In genomic region chr7:87876040-87876758, GRCh38 we compare ENCODE assay signal across 8 cellular contexts. TPM values are rescaled to one million over a fixed set of nuclear protein-coding genes. Genes with fewer than 3 reads are reported as not detected.
DNase-seq lines count a peak whose midpoint lies in the region; ATAC-seq, FAIRE-seq and TF ChIP-seq lines count a peak whose summit lies in the region.

TSS of gene DBF4 (plus strand) at chr7:87876493. CDS start at chr7:87876733, 240 bp downstream.
TSS of gene SLC25A40 (minus strand) at chr7:87876360. CDS start at chr7:87858727, 17,633 bp downstream.

- peak in 2 of 4 donors; percentile 76 to 83 for TF ChIP-seq POLR2A in esophagus squamous epithelium (IDR thresholded peaks at IDR 0.05)

- H3K36me3 ChIP-seq in DOHH2 (ENCODE audit: control insufficient read depth, low read length) (peaks cover 69% of the 10 kb centered on the region), GM23248 (ENCODE audit: low read depth) (0 out of 2 replicates have a peak, but pooled peaks cover 3% of the 10 kb centered on the region), Karpas-422 (ENCODE audit: insufficient read depth, low read length) (peaks cover 50% of the 10 kb centered on the region), esophagus squamous epithelium (peaks cover 0 to 3% (median 0%) of the 10 kb centered on the region in 3 donors)

- H3K4me3 ChIP-seq in DOHH2 (ENCODE audit: low read length) (peak within 1 kb of the TSS; percentile 89), GM23248 (peak within 1 kb of the TSS; percentile 96), Karpas-422 (ENCODE audit: low read length) (peak within 1 kb of the TSS; percentile 88), esophagus squamous epithelium (peak within 1 kb of the TSS; percentile 82 to 97 (median 88))

- WGBS in GM23248 (ENCODE audit: low coverage in 1 of 2, low lambda C conversion rate in 2 of 2, missing lambda C conversion rate in 2 of 2), 2 experiments, result 0% methylated on average over 55 of the region's 80 CpGs
- WGBS in esophagus squamous epithelium, 2 donors, result 0% methylated on average over 7 to 47 of the region's 80 CpGs

- H3K27me3 ChIP-seq in DOHH2 (ENCODE audit: control insufficient read depth, low read length) (no peaks in the 10 kb centered on the region), GM23248 (replicated peaks; ENCODE audit: insufficient read depth) (no peaks in the 10 kb centered on the region), Karpas-422 (ENCODE audit: low read length) (no peaks in the 10 kb centered on the region), esophagus squamous epithelium (no peaks in the 10 kb centered on the region)

- DNase-seq in GM23248 (peak; percentile 97), Karpas-422 (peak; percentile 99), RCC 7860 (ENCODE audit: low spot score) (peak; percentile 97), esophagus squamous epithelium (lab: John Stamatoyannopoulos, UW) (peak; percentile 74), myocyte (ENCODE audit: low read depth) (peak; percentile 97)
- DNase-seq in activated T-cell treated with anti-CD3 and anti-CD28 coated beads, Interleukin-2, amount 50 U/mL, for 72 hours, result peak; percentile 98
- DNase-seq in stimulated activated CD8-positive, alpha-beta memory T cell treated with anti-CD3 and anti-CD28 coated beads, Interleukin-7, amount 100 ng/mL, for 4 hours (ENCODE audit: low read depth in 2 of 2), result peak; percentile 84 to 96

- H4K20me1 ChIP-seq in DOHH2 (ENCODE audit: control insufficient read depth, insufficient read depth, low read depth, low read length) (peaks cover 10% of the 10 kb centered on the region; the same call in 1 of the 2 replicates), GM23248 (ENCODE audit: insufficient read depth) (no peaks in the 10 kb centered on the region), Karpas-422 (ENCODE audit: insufficient read depth, low read depth, low read length) (no peaks in the 10 kb centered on the region; the same call in 1 of the 2 replicates)

- H3K9me3 Mint-ChIP-seq in activated T-cell treated with anti-CD3 and anti-CD28 coated beads, Interleukin-2, amount 50 U/mL, for 72 hours, result peaks cover 6 to 7% of the 10 kb centered on the region in 2 donors

- H3K4me1 ChIP-seq in DOHH2 (ENCODE audit: control insufficient read depth, low read length) (peaks cover 49% of the 10 kb centered on the region), GM23248 (ENCODE audit: insufficient read depth) (peaks cover 19% of the 10 kb centered on the region), Karpas-422 (ENCODE audit: low read length) (peaks cover 45% of the 10 kb centered on the region), esophagus squamous epithelium (peaks cover 3 to 46% (median 19%) of the 10 kb centered on the region in 3 donors)

- H3K9me2 ChIP-seq in DOHH2 (replicated peaks; ENCODE audit: control insufficient read depth, low read length) (no peaks in the 10 kb centered on the region), GM23248 (ENCODE audit: insufficient read depth) (no peaks in the 10 kb centered on the region), Karpas-422 (replicated peaks; ENCODE audit: insufficient read depth, low read length) (no peaks in the 10 kb centered on the region)

- peaks cover 59% of the 10 kb centered on the region for H3K4me1 Mint-ChIP-seq in activated T-cell treated with anti-CD3 and anti-CD28 coated beads, Interleukin-2, amount 50 U/mL, for 72 hours (ENCODE audit: low read depth)

- intact Hi-C loops in esophagus squamous epithelium (cut with DNase I), result no loop called here

- H3K4me3 Mint-ChIP-seq in activated T-cell treated with anti-CD3 and anti-CD28 coated beads, Interleukin-2, amount 50 U/mL, for 72 hours, result peak within 1 kb of the TSS; percentile 92 to 95

- H3K4me2 ChIP-seq in DOHH2 (ENCODE audit: low read length), result peak within 1 kb of the TSS; percentile 84
- peak within 1 kb of the TSS; percentile 100 for H3K4me2 ChIP-seq in GM23248 (ENCODE audit: unreplicated experiment)
- H3K4me2 ChIP-seq in Karpas-422 (ENCODE audit: low read depth, low read length, poor library complexity, severe bottlenecking), result peak within 1 kb of the TSS; percentile 85

- H3F3A ChIP-seq in DOHH2 (ENCODE audit: control insufficient read depth, insufficient read depth), result peaks cover 10% of the 10 kb centered on the region; the same call in 1 of the 2 replicates
- peaks cover 16% of the 10 kb centered on the region for H3F3A ChIP-seq in GM23248 (ENCODE audit: insufficient read depth)

- peak within 1 kb of the TSS; percentile 99 for H3K27ac Mint-ChIP-seq in activated T-cell treated with anti-CD3 and anti-CD28 coated beads, Interleukin-2, amount 50 U/mL, for 72 hours

- H3K9ac ChIP-seq in GM23248 (peak within 1 kb of the TSS; percentile 94), Karpas-422 (ENCODE audit: low read length) (peak within 1 kb of the TSS; percentile 96)

- H3K27me3 Mint-ChIP-seq in activated T-cell treated with anti-CD3 and anti-CD28 coated beads, Interleukin-2, amount 50 U/mL, for 72 hours (ENCODE audit: low read depth), result no peaks in the 10 kb centered on the region

- ATAC-seq in activated T-cell treated with anti-CD3 and anti-CD28 coated beads, Interleukin-2, amount 50 U/mL, for 72 hours (replicated peaks in 1 of 2), result peak; percentile 94 to 96

- in situ Hi-C loops in GM23248 (cut with MboI), result no loop called here

- FAIRE-seq in RCC 7860 (lab: Jason Lieb, UNC), result peak; percentile 65

- H3K9me3 ChIP-seq in DOHH2 (ENCODE audit: control insufficient read depth, insufficient read depth, low read length) (peaks cover 14% of the 10 kb centered on the region), GM23248 (ENCODE audit: low read depth) (no peaks in the 10 kb centered on the region), Karpas-422 (ENCODE audit: low read length) (no peaks in the 10 kb centered on the region), esophagus squamous epithelium (peaks cover 0 to 3% (median 0%) of the 10 kb centered on the region in 3 donors)

- TF ChIP-seq CTCF in DOHH2 (IDR thresholded peaks at IDR 0.05; ENCODE audit: low read depth, low read length, poor library complexity, severe bottlenecking) (no peak), esophagus squamous epithelium (IDR thresholded peaks at IDR 0.05) (peak in 1 of 6 experiments; percentile 33)

- H3K36me3 Mint-ChIP-seq in activated T-cell treated with anti-CD3 and anti-CD28 coated beads, Interleukin-2, amount 50 U/mL, for 72 hours (ENCODE audit: insufficient read depth in 2 of 2), result peaks cover 21 to 28% of the 10 kb centered on the region in 2 donors

- H2AFZ ChIP-seq in GM23248 (peak within 1 kb of the TSS; percentile 98), Karpas-422 (ENCODE audit: low read length) (peak within 1 kb of the TSS; percentile 30)

- H3K79me2 ChIP-seq in DOHH2 (ENCODE audit: control insufficient read depth, low read length) (peaks cover 96% of the 10 kb centered on the region), GM23248 (ENCODE audit: insufficient read depth) (peaks cover 88% of the 10 kb centered on the region), Karpas-422 (ENCODE audit: low read length) (peaks cover 96% of the 10 kb centered on the region)

- peak within 1 kb of the TSS; percentile 91 for H3K27ac ChIP-seq in DOHH2 (ENCODE audit: low read depth, low read length)
- H3K27ac ChIP-seq in GM23248, result peak within 1 kb of the TSS; percentile 92
- peak within 1 kb of the TSS; percentile 92 for H3K27ac ChIP-seq in Karpas-422 (ENCODE audit: low read length)
- peak within 1 kb of the TSS; percentile 90 to 98 (median 97) for H3K27ac ChIP-seq in esophagus squamous epithelium

RNA-seq across cellular contexts. Expression of gene DBF4, which starts in this region (rescaled TPM):
- total RNA-seq in GM23248 (2014; rRNA removed; shearing (Covaris generic)), result 7.7 and 26.2 TPM in 2 replicates
- 14.7 and 15.5 TPM in 2 replicates for polyA plus RNA-seq in GM23248 (2016; fragmentation: Nextera tagmentation; extraction: Ambion mirVana)
- 61.3 and 70.7 TPM in 2 replicates for total RNA-seq in Karpas-422 (2014; rRNA removed; shearing (Covaris generic); ENCODE audit: low replicate concordance)
- total RNA-seq in activated T-cell treated with anti-CD3 and anti-CD28 coated beads, Interleukin-2, amount 50 U/mL, for 72 hours, result 10 to 100 TPM; 65.4 to 75.7 TPM
- total RNA-seq in esophagus squamous epithelium (10 to 100 TPM; 11.0 to 27.3 (median 18.0) TPM), myocyte (14.8 and 18.6 TPM in 2 replicates)
- 2.3 TPM for polyA plus RNA-seq in myocyte (2012)

RNA-seq across cellular contexts. Expression of gene SLC25A40, which starts in this region (rescaled TPM):
- total RNA-seq in GM23248 (2014; rRNA removed; shearing (Covaris generic)), result 4.2 and 19.0 TPM in 2 replicates
- polyA plus RNA-seq in GM23248 (2016; fragmentation: Nextera tagmentation; extraction: Ambion mirVana), result 6.3 and 7.0 TPM in 2 replicates
- 7.8 and 54.0 TPM in 2 replicates for total RNA-seq in Karpas-422 (2014; rRNA removed; shearing (Covaris generic); ENCODE audit: low replicate concordance)
- total RNA-seq in activated T-cell treated with anti-CD3 and anti-CD28 coated beads, Interleukin-2, amount 50 U/mL, for 72 hours, result 10 to 100 TPM; 50.3 to 53.1 TPM
- total RNA-seq in esophagus squamous epithelium (10 to 100 TPM in 2 of 4 donors, 1 to 10 TPM in 2; 8.3 to 16.8 (median 9.9) TPM), myocyte (10.6 and 12.4 TPM in 2 replicates)
- 6.6 TPM for polyA plus RNA-seq in myocyte (2012)

Comparison
In these comparisons a context has a peak if more than half of its experiments do, and no peak if none do; other contexts are left out.
1. Peak in every context shown above with its lines: DNase-seq, ATAC-seq, H3K4me3 ChIP-seq and H3K27ac ChIP-seq.